Comparison of ENCODE assay signal across 10 cellular contexts in genomic region chr5:50547303-50547702, GRCh38.
DNase-seq lines count a peak whose midpoint lies in the region; ATAC-seq and TF ChIP-seq lines count a peak whose summit lies in the region.
"Had no signal": no experiment of that assay in that cellular context is flagged by ENCODE, and none has a peak within 500 bp of the region (broad histone marks: within the 10 kb centered on the region; RNA-seq: fewer than 3 reads in every experiment).

No MANE protein-coding gene starts in this region.

- no peaks in the 10 kb centered on the region for H4K20me1 ChIP-seq in DOHH2 (ENCODE audit: control insufficient read depth, insufficient read depth, low read depth, low read length)

- H3K4me3 ChIP-seq in DOHH2 (ENCODE audit: low read length): peak overlapping the region; percentile 44

- H3K4me1 ChIP-seq in DOHH2 (ENCODE audit: control insufficient read depth, low read length): peaks cover 45% of the 10 kb centered on the region

- H3K9me3 ChIP-seq in DOHH2 (ENCODE audit: control insufficient read depth, insufficient read depth, low read length): no peaks in the 10 kb centered on the region

- DNase-seq in NOMO-1 treated with DMSO at 0.1 percent for 48 hours (lab: John Stamatoyannopoulos, UW; ENCODE audit: unreplicated experiment) (peak; percentile 98), amygdala (lab: John Stamatoyannopoulos, UW) (no peak)
- DNase-seq in activated CD4-positive, alpha-beta T cell treated with anti-CD3 and anti-CD28 coated beads, Interleukin-2, amount 50 U/mL, for 1 hour: no peak
- DNase-seq in stimulated activated naive CD4-positive, alpha-beta T cell (lab: John Stamatoyannopoulos, UW): no peak
- DNase-seq: caudate nucleus, NCI-H2171 had no signal

- H3K27me3 ChIP-seq in DOHH2 (ENCODE audit: control insufficient read depth, low read length): no peaks in the 10 kb centered on the region

- no peaks in the 10 kb centered on the region for H3K36me3 ChIP-seq in DOHH2 (ENCODE audit: control insufficient read depth, low read length)

- peak overlapping the region; percentile 82 for H3K27ac ChIP-seq in DOHH2 (ENCODE audit: low read depth, low read length)

- peak overlapping the region; percentile 60 for H3K4me2 ChIP-seq in DOHH2 (ENCODE audit: low read length)

- H3F3A ChIP-seq in DOHH2 (ENCODE audit: control insufficient read depth, insufficient read depth): peaks cover 13% of the 10 kb centered on the region

- H3K9me2 ChIP-seq in DOHH2 (replicated peaks; ENCODE audit: control insufficient read depth, low read length): no peaks in the 10 kb centered on the region

- ATAC-seq in GM19452 (IDR thresholded peaks at IDR 0.05; ENCODE audit: unreplicated experiment): peak; percentile 82
- ATAC-seq in HG03064 (IDR thresholded peaks at IDR 0.05; ENCODE audit: low read depth, unreplicated experiment): peak; percentile 90
- no peak for ATAC-seq in HG03439 (IDR thresholded peaks at IDR 0.05; ENCODE audit: unreplicated experiment)

- H3K79me2 ChIP-seq in DOHH2 (ENCODE audit: control insufficient read depth, low read length): no peaks in the 10 kb centered on the region

- no peak for TF ChIP-seq CTCF in DOHH2 (IDR thresholded peaks at IDR 0.05; ENCODE audit: low read depth, low read length, poor library complexity, severe bottlenecking)
